Comparison of ENCODE assay signal across 17 cellular contexts in genomic region chr5:56670916-56671315, GRCh38.
DNase-seq lines count a peak whose midpoint lies in the region; ATAC-seq, FAIRE-seq and TF ChIP-seq lines count a peak whose summit lies in the region.
"Had no signal": no experiment of that assay in that cellular context is flagged by ENCODE, and none has a peak within 500 bp of the region (broad histone marks: within the 10 kb centered on the region; RNA-seq: fewer than 3 reads in every experiment).

No MANE protein-coding gene starts in this region.

- peak overlapping the region; percentile 91 for H3K27ac ChIP-seq in PC-3 (ENCODE audit: low read length)
- H3K27ac ChIP-seq in suprapubic skin: peak overlapping the region; percentile 47
- H3K27ac ChIP-seq in pancreas: peak overlapping the region in 2 of 4 donors; percentile 60 to 83
- H3K27ac ChIP-seq: A549, coronary artery, psoas muscle had no signal

- H3K4me3 Mint-ChIP-seq in activated naive CD4-positive, alpha-beta T cell treated with anti-CD3 and anti-CD28 coated beads, Interleukin-2, amount 50 U/mL, for 24 hours: no peak overlapping the region
- H3K4me3 Mint-ChIP-seq: activated T-cell treated with anti-CD3 and anti-CD28 coated beads, Interleukin-2, amount 50 U/mL, for 24 hours had no signal

- TF ChIP-seq CTCF in PC-3 (conservative IDR thresholded peaks at IDR 0.05; ENCODE audit: low read depth, low read length) (no peak), foreskin fibroblast (IDR thresholded peaks at IDR 0.05; ENCODE audit: low read depth, low read length) (no peak), suprapubic skin (IDR thresholded peaks at IDR 0.05) (no peak), pancreas (IDR thresholded peaks at IDR 0.05) (no peak)

- no TSS peak for BruUV-seq in PC-3 (replicated peaks; lab: Mats Ljungman, UMichigan)

- H3K36me3 ChIP-seq in PC-3 (ENCODE audit: low read depth, low read length) (no peaks in the 10 kb centered on the region), suprapubic skin (no peaks in the 10 kb centered on the region), pancreas (no peaks in the 10 kb centered on the region)

- H4K20me1 ChIP-seq in PC-3 (ENCODE audit: low read length): no peaks in the 10 kb centered on the region

- H3K9ac ChIP-seq in PC-3 (ENCODE audit: low read length): peak overlapping the region; percentile 78

- H3K36me3 Mint-ChIP-seq in activated naive CD4-positive, alpha-beta T cell treated with anti-CD3 and anti-CD28 coated beads, Interleukin-2, amount 50 U/mL, for 24 hours: peaks cover 1% of the 10 kb centered on the region

- H3K79me2 ChIP-seq in PC-3 (ENCODE audit: low read length): no peaks in the 10 kb centered on the region

- TF ChIP-seq EP300 in suprapubic skin (IDR thresholded peaks at IDR 0.05): no peak

- no peak for DNase-seq in activated naive CD4-positive, alpha-beta T cell treated with Interleukin-2 at 50 U/mL for 16 hours
- DNase-seq in PC-3: peak; percentile 75
- peak; percentile 14 to 50 for DNase-seq in foreskin fibroblast
- DNase-seq in suprapubic skin (ENCODE audit: low spot score in 2 of 2): no peak
- no peak for DNase-seq in NCI-H1694 treated with DMSO at 0.1 percent for 48 hours (lab: John Stamatoyannopoulos, UW)
- no peak for DNase-seq in pancreas
- DNase-seq: activated CD4-positive, alpha-beta T cell treated with anti-CD3 and anti-CD28 coated beads for 4 hours; activated T-cell treated with anti-CD3 and anti-CD28 coated beads, Interleukin-2, amount 50 U/mL, for 24 hours; amygdala; Caco-2; NCI-H187 treated with DMSO at 0.1 percent for 48 hours; NCI-H69; psoas muscle had no signal

- 91% methylated on average over 2 of the region's 2 CpGs for WGBS in suprapubic skin
- WGBS in pancreas, 2 donors: 95 to 96% methylated on average over 2 of the region's 2 CpGs

- no peak overlapping the region for H2AFZ ChIP-seq in PC-3 (ENCODE audit: low read length)

- H3K4me1 Mint-ChIP-seq in activated naive CD4-positive, alpha-beta T cell treated with anti-CD3 and anti-CD28 coated beads, Interleukin-2, amount 50 U/mL, for 24 hours: peaks cover 39% of the 10 kb centered on the region

- H3K9me2 ChIP-seq in PC-3 (replicated peaks; ENCODE audit: low read length): no peaks in the 10 kb centered on the region

- peak overlapping the region; percentile 67 for H3K4me2 ChIP-seq in PC-3 (ENCODE audit: low read length)
- H3K4me2 ChIP-seq: A549 had no signal

- FAIRE-seq in pancreas (lab: Jason Lieb, UNC): no peak
- FAIRE-seq: A549 had no signal

- H3K4me1 ChIP-seq in PC-3 (ENCODE audit: insufficient read depth, low read length) (peaks cover 45% of the 10 kb centered on the region), suprapubic skin (peaks cover 31% of the 10 kb centered on the region), pancreas (peaks cover 4 to 25% (median 9%) of the 10 kb centered on the region in 3 donors)
- H3K4me1 ChIP-seq: psoas muscle had no signal

- no peaks in the 10 kb centered on the region for H3K27me3 Mint-ChIP-seq in activated naive CD4-positive, alpha-beta T cell treated with anti-CD3 and anti-CD28 coated beads, Interleukin-2, amount 50 U/mL, for 24 hours
- H3K27me3 Mint-ChIP-seq: activated T-cell treated with anti-CD3 and anti-CD28 coated beads, Interleukin-2, amount 50 U/mL, for 24 hours had no signal

- POLR2A ChIA-PET in PC-3 (lab: Charles Lee; ENCODE audit: unreplicated experiment): no interaction called here

- H3K27ac Mint-ChIP-seq in activated naive CD4-positive, alpha-beta T cell treated with anti-CD3 and anti-CD28 coated beads, Interleukin-2, amount 50 U/mL, for 24 hours: peak overlapping the region; percentile 25

- no peaks in the 10 kb centered on the region for H3K9me3 Mint-ChIP-seq in activated naive CD4-positive, alpha-beta T cell treated with anti-CD3 and anti-CD28 coated beads, Interleukin-2, amount 50 U/mL, for 24 hours

- H3K27me3 ChIP-seq in PC-3 (ENCODE audit: low read length): no peaks in the 10 kb centered on the region
- no peaks in the 10 kb centered on the region for H3K27me3 ChIP-seq in suprapubic skin
- no peaks in the 10 kb centered on the region for H3K27me3 ChIP-seq in pancreas

- CTCF ChIA-PET in PC-3 (lab: Charles Lee): no interaction called here

- H3K4me3 ChIP-seq in PC-3 (ENCODE audit: low read length): peak overlapping the region; percentile 29; the same call in 1 of the 2 replicates
- no peak overlapping the region for H3K4me3 ChIP-seq in foreskin fibroblast (ENCODE audit: low read depth in 1 of 2, low read length in 2 of 2)
- H3K4me3 ChIP-seq in suprapubic skin: no peak overlapping the region
- H3K4me3 ChIP-seq in pancreas: no peak overlapping the region
- H3K4me3 ChIP-seq: A549, coronary artery, psoas muscle had no signal

- intact Hi-C loops in PC-3 (cut with micrococcal nuclease): no loop called here
- intact Hi-C loops in pancreas (cut with DNase I): no loop called here

- H3K9me3 ChIP-seq in PC-3 (ENCODE audit: low read length) (no peaks in the 10 kb centered on the region), suprapubic skin (no peaks in the 10 kb centered on the region), pancreas (no peaks in the 10 kb centered on the region)
- H3K9me3 ChIP-seq: A549, Caco-2, psoas muscle had no signal

- TF ChIP-seq POLR2A in suprapubic skin (IDR thresholded peaks at IDR 0.05): no peak

- H3F3A ChIP-seq in PC-3 (ENCODE audit: low read length, unreplicated experiment): no peaks in the 10 kb centered on the region

- ATAC-seq in PC-3 (peak; percentile 38), HG03097 (IDR thresholded peaks at IDR 0.05; ENCODE audit: low FRiP score, unreplicated experiment) (no peak), pancreas (no peak)
- ATAC-seq: A549, psoas muscle had no signal

Comparison
In these comparisons a context has a peak if more than half of its experiments do, and no peak if none do; other contexts are left out.
1. DNase-seq: peak in PC-3 (single experiment) and foreskin fibroblast (2 of 2); none in activated naive CD4-positive, alpha-beta T cell treated with Interleukin-2 at 50 U/mL for 16 hours (single experiment), suprapubic skin (0 of 2), NCI-H1694 treated with DMSO at 0.1 percent for 48 hours (single experiment) and pancreas (0 of 6).